ENCODE assay signal across 9 cellular contexts in the genomic region with DNA sequence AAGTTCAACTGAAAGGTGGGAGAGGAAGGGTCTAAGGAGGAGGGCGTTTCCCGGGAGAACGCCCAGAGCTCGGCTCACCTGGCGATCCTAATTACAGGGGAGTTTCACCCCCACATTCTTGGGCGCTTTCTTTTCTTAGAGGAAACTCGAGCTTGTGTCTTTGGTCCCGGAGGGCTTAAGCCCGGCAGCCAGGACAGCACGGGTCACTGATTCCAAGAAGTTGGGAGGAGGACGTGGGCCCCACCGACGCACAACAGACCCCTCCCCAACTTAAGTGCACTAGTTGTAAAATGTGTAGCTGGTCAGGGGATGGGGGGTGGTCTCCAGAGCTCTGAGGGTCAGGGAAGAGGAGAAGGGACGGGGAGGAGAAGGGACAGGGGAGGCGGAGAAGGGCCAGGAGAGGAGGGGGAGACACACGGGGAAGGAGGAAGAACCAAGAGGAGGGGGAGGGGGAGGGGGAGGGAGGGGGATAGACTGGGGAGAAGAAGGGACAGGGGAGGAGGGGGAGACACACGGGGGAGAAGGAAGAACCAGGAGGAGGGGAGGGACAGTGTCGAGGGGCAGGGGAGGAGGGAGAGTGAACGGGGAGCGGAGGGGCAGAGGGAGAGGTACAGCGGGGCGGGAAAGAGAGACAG. TPM values are rescaled to one million over a fixed set of nuclear protein-coding genes. Genes with fewer than 3 reads are reported as not detected.
DNase-seq lines count a peak whose midpoint lies in the region; ATAC-seq, FAIRE-seq and TF ChIP-seq lines count a peak whose summit lies in the region.
"Had no signal": no experiment of that assay in that cellular context is flagged by ENCODE, and none has a peak within 500 bp of the region (broad histone marks: within the 10 kb centered on the region; RNA-seq: fewer than 3 reads in every experiment).

No MANE protein-coding gene starts in this region.

- no peaks in the 10 kb centered on the region for H3K9me1 ChIP-seq in keratinocyte (ENCODE audit: control insufficient read depth, extremely low read depth, insufficient read depth, low read length)

- TF ChIP-seq EP300 in upper lobe of left lung (IDR thresholded peaks at IDR 0.05): no peak

- H3K4me1 Mint-ChIP-seq in activated T-helper 17 cell treated with anti-CD3 and anti-CD28 coated beads, Interleukin-2, amount 50 U/mL, for 72 hours: peaks cover 3% of the 10 kb centered on the region

- H3K27ac ChIP-seq in heart left ventricle: peak overlapping the region in 7 of 12 donors; percentile 4 to 80 (median 29)
- H3K27ac ChIP-seq in keratinocyte (ENCODE audit: control insufficient read depth, insufficient read depth, low read length): peak overlapping the region; percentile 94
- peak overlapping the region; percentile 74 to 89 (median 86) for H3K27ac ChIP-seq in upper lobe of left lung

- H3K4me1 ChIP-seq in heart left ventricle (peaks cover 0 to 12% (median 6%) of the 10 kb centered on the region in 12 donors), keratinocyte (ENCODE audit: control insufficient read depth, extremely low read depth, insufficient read depth, low read length) (peaks cover 7% of the 10 kb centered on the region), upper lobe of left lung (peaks cover 5 to 20% (median 8%) of the 10 kb centered on the region in 4 donors)

- H4K20me1 ChIP-seq in keratinocyte (ENCODE audit: control insufficient read depth, extremely low read depth, insufficient read depth, low read length): peaks cover 4% of the 10 kb centered on the region

- H3K4me2 ChIP-seq in keratinocyte (ENCODE audit: control insufficient read depth, extremely low read depth, insufficient read depth, low read depth, low read length): peak overlapping the region; percentile 94

- H3K4me3 ChIP-seq in heart left ventricle (peak overlapping the region in 10 of 12 donors; percentile 26 to 89 (median 65)), keratinocyte (ENCODE audit: control insufficient read depth in 2 of 3, extremely low read depth in 1 of 3, insufficient read depth in 2 of 3, low read depth in 1 of 3, low read length in 3 of 3) (peak overlapping the region; percentile 83 to 95 (median 90)), upper lobe of left lung (peak overlapping the region; percentile 10 to 81 (median 75))

- peak overlapping the region; percentile 89 for H3K9ac ChIP-seq in keratinocyte (ENCODE audit: control insufficient read depth, extremely low read depth, insufficient read depth, low read length)

- H3K27me3 Mint-ChIP-seq in activated T-helper 17 cell treated with anti-CD3 and anti-CD28 coated beads, Interleukin-2, amount 50 U/mL, for 72 hours: peaks cover 11% of the 10 kb centered on the region

- no peak for FAIRE-seq in keratinocyte (lab: Jason Lieb, UNC)

- intact Hi-C loops in heart left ventricle (cut with DNase I): loop anchor here in 9 of 10 donors (2.0 to 10.0 kb wide), 7 partner anchors 33 to 1007 kb away; a partner anchor contains a TSS
- intact Hi-C loops in cardiac septum (cut with DNase I): loop anchor here (5.0 kb wide), 2 partner anchors 33 to 103 kb away; no protein-coding TSS in a partner anchor

- no peak overlapping the region for H2AFZ ChIP-seq in keratinocyte (ENCODE audit: control insufficient read depth, low read length)

- dilution Hi-C loops in keratinocyte (cut with MboI; ENCODE audit: extremely low pct_ligation_motif_present, low sequenced_read_pairs): no loop called here

- no peaks in the 10 kb centered on the region for H3K36me3 Mint-ChIP-seq in activated T-helper 17 cell treated with anti-CD3 and anti-CD28 coated beads, Interleukin-2, amount 50 U/mL, for 72 hours (ENCODE audit: low read depth)

- H3K27ac Mint-ChIP-seq in activated T-helper 17 cell treated with anti-CD3 and anti-CD28 coated beads, Interleukin-2, amount 50 U/mL, for 72 hours: peak overlapping the region; percentile 58

- TF ChIP-seq CTCF in heart left ventricle (IDR thresholded peaks at IDR 0.05) (no peak), keratinocyte (optimal IDR thresholded peaks at IDR 0.05 in 1 of 3, IDR thresholded peaks at IDR 0.05 in 1 of 3, conservative IDR thresholded peaks at IDR 0.05 in 1 of 3; ENCODE audit: extremely low read depth in 1 of 3, insufficient read depth in 2 of 3, low read length in 3 of 3) (no peak), upper lobe of left lung (IDR thresholded peaks at IDR 0.05) (no peak)

- H3K36me3 ChIP-seq in heart left ventricle (no peaks in the 10 kb centered on the region), keratinocyte (ENCODE audit: control insufficient read depth in 2 of 2, extremely low read depth in 1 of 2, insufficient read depth in 2 of 2, low read length in 2 of 2) (peaks cover 0 to 1% of the 10 kb centered on the region in 2 experiments), upper lobe of left lung (no peaks in the 10 kb centered on the region)

- H3K79me2 ChIP-seq in keratinocyte (ENCODE audit: control insufficient read depth, insufficient read depth, low read length): peaks cover 50% of the 10 kb centered on the region

- H3K27me3 ChIP-seq in heart left ventricle (peaks cover 0 to 27% (median 12%) of the 10 kb centered on the region in 9 donors), keratinocyte (ENCODE audit: control insufficient read depth, extremely low read depth, insufficient read depth, low read length) (no peaks in the 10 kb centered on the region), upper lobe of left lung (peaks cover 0 to 8% (median 0%) of the 10 kb centered on the region in 4 donors)

- TF ChIP-seq POLR2A in heart left ventricle (IDR thresholded peaks at IDR 0.05): no peak
- TF ChIP-seq POLR2A in upper lobe of left lung (IDR thresholded peaks at IDR 0.05): no peak

- H3K4me3 Mint-ChIP-seq in activated T-helper 17 cell treated with anti-CD3 and anti-CD28 coated beads, Interleukin-2, amount 50 U/mL, for 72 hours: peak overlapping the region; percentile 63

- DNase-seq in heart left ventricle (no peak), cardiac septum (ENCODE audit: low spot score) (no peak), keratinocyte (ENCODE audit: low read depth, low spot score) (no peak), upper lobe of left lung (no peak), cerebellum (ENCODE audit: low spot score) (no peak)
- DNase-seq: activated CD4-positive, alpha-beta T cell treated with anti-CD3 and anti-CD28 coated beads, Interleukin-2, amount 50 U/mL, for 4 hours had no signal

- no peak for ATAC-seq in heart left ventricle
- no peak for ATAC-seq in activated T-helper 17 cell treated with anti-CD3 and anti-CD28 coated beads, Interleukin-2, amount 50 U/mL, for 72 hours (replicated peaks)
- no peak for ATAC-seq in upper lobe of left lung (ENCODE audit: low FRiP score in 2 of 2)
- ATAC-seq in HG02571 (IDR thresholded peaks at IDR 0.05; ENCODE audit: unreplicated experiment): no peak
- ATAC-seq in HG03342 (IDR thresholded peaks at IDR 0.05; ENCODE audit: unreplicated experiment): no peak

- WGBS in heart left ventricle, 4 donors: 10 to 23% (median 13%) methylated on average over 20 to 21 of the region's 22 CpGs
- WGBS in upper lobe of left lung, 2 donors: 13 to 20% methylated on average over 11 to 15 of the region's 22 CpGs

- H3K9me3 ChIP-seq in heart left ventricle: no peaks in the 10 kb centered on the region
- no peaks in the 10 kb centered on the region for H3K9me3 ChIP-seq in keratinocyte (ENCODE audit: control insufficient read depth, low read depth, low read length)
- H3K9me3 ChIP-seq in upper lobe of left lung: no peaks in the 10 kb centered on the region

- H3K9me3 Mint-ChIP-seq in activated T-helper 17 cell treated with anti-CD3 and anti-CD28 coated beads, Interleukin-2, amount 50 U/mL, for 72 hours: no peaks in the 10 kb centered on the region

RNA-seq across cellular contexts. Expression of a gene that starts 0.9 kb away (rescaled TPM):
- 1 to 10 TPM in 8 of 9 donors, under 1 TPM in 1; 0.64 to 2.7 (median 1.8) TPM for total RNA-seq in heart left ventricle
- 1 to 10 TPM; 2.1 to 2.3 TPM for polyA plus RNA-seq in heart left ventricle
- 1.9 TPM for total RNA-seq in cardiac septum
- total RNA-seq in activated T-helper 17 cell treated with anti-CD3 and anti-CD28 coated beads, Interleukin-2, amount 50 U/mL, for 72 hours: 1 to 10 TPM; 1.2 to 6.0 TPM
- polyA plus RNA-seq in keratinocyte: 38.7 to 49.0 TPM (median 41.7 TPM) in 3 replicates
- 73.3 TPM for polyA plus RNA-seq in keratinocyte (2011; ENCODE audit: low read depth)
- 45.4 and 52.2 TPM in 2 replicates for polyA plus RNA-seq in keratinocyte (2011; cell fraction: cytosol; rRNA removed)
- 86.6 and 102 TPM in 2 replicates for polyA plus RNA-seq in keratinocyte (2011; cell fraction: nucleus; rRNA removed)
- 35.6 and 40.3 TPM in 2 replicates for polyA plus RNA-seq in keratinocyte (2012; ENCODE audit: low replicate concordance)
- 39.6 to 50.3 TPM (median 42.2 TPM) in 3 replicates for polyA minus RNA-seq in keratinocyte
- polyA minus RNA-seq in keratinocyte (2011; cell fraction: cytosol; rRNA and poly(A)+ RNA removed): 33.2 TPM
- 34.5 and 47.5 TPM in 2 replicates for polyA minus RNA-seq in keratinocyte (2011; cell fraction: nucleus; rRNA and poly(A)+ RNA removed)
- total RNA-seq in upper lobe of left lung: 10 to 100 TPM; 20.2 to 35.6 (median 26.6) TPM
- 1.3 TPM for total RNA-seq in cerebellum

Comparison
In these comparisons a context has a peak if more than half of its experiments do, and no peak if none do; other contexts are left out.
1. H3K27ac ChIP-seq: peak in every context shown above with its lines; median percentile 94 in keratinocyte; 86 in upper lobe of left lung; 29 in heart left ventricle.